Comparison of ENCODE assay signal across 11 cellular contexts in genomic region chr15:56806147-56806536, GRCh38.
DNase-seq lines count a peak whose midpoint lies in the region; ATAC-seq and TF ChIP-seq lines count a peak whose summit lies in the region.
"Had no signal": no experiment of that assay in that cellular context is flagged by ENCODE, and none has a peak within 500 bp of the region (broad histone marks: within the 10 kb centered on the region; RNA-seq: fewer than 3 reads in every experiment).

No MANE protein-coding gene starts in this region.

- H3K79me2 ChIP-seq in OCI-LY1 (ENCODE audit: insufficient read depth, low read length), result no peaks in the 10 kb centered on the region

- peaks cover 47% of the 10 kb centered on the region for H3K4me1 ChIP-seq in OCI-LY1 (ENCODE audit: insufficient read depth, low read length, severe bottlenecking)
- H3K4me1 ChIP-seq: ascending aorta had no signal

- ATAC-seq in sciatic nerve, result peak; percentile 52
- no peak for ATAC-seq in left lobe of liver
- no peak for ATAC-seq in GM18868 (IDR thresholded peaks at IDR 0.05; ENCODE audit: unreplicated experiment)

- peak overlapping the region; percentile 55 for H3K27ac ChIP-seq in OCI-LY1 (ENCODE audit: low read depth, low read length, poor library complexity, severe bottlenecking)
- H3K27ac ChIP-seq: ascending aorta had no signal

- H3K9me2 ChIP-seq in OCI-LY1 (ENCODE audit: low read depth, low read length), result no peaks in the 10 kb centered on the region

- H3K36me3 Mint-ChIP-seq in activated CD4-positive, alpha-beta T cell treated with anti-CD3 and anti-CD28 coated beads, Interleukin-2, amount 10 ng/mL, durations not matched to agents 24 days and 14 days (ENCODE audit: low read depth), result peaks cover 2% of the 10 kb centered on the region
- peaks cover 10% of the 10 kb centered on the region for H3K36me3 Mint-ChIP-seq in chondrocyte (ENCODE audit: low read depth)

- peaks cover 23% of the 10 kb centered on the region for H3K9me3 Mint-ChIP-seq in activated CD4-positive, alpha-beta T cell treated with anti-CD3 and anti-CD28 coated beads, Interleukin-2, amount 10 ng/mL, durations not matched to agents 24 days and 14 days
- H3K9me3 Mint-ChIP-seq in chondrocyte (ENCODE audit: low read depth), result peaks cover 23% of the 10 kb centered on the region

- no peak overlapping the region for H3K4me3 Mint-ChIP-seq in activated CD4-positive, alpha-beta T cell treated with anti-CD3 and anti-CD28 coated beads, Interleukin-2, amount 10 ng/mL, durations not matched to agents 24 days and 14 days
- peak overlapping the region; percentile 19 for H3K4me3 Mint-ChIP-seq in chondrocyte (ENCODE audit: unreplicated experiment)

- H4K20me1 ChIP-seq in OCI-LY1 (ENCODE audit: insufficient read depth, low read length), result no peaks in the 10 kb centered on the region

- H3K9ac ChIP-seq in OCI-LY1 (ENCODE audit: low read length), result peak overlapping the region; percentile 58

- no peaks in the 10 kb centered on the region for H3K27me3 ChIP-seq in OCI-LY1 (ENCODE audit: insufficient read depth, low read length)
- H3K27me3 ChIP-seq: ascending aorta had no signal

- H3F3A ChIP-seq in OCI-LY1 (ENCODE audit: insufficient read depth, low read length), result 0 out of 2 replicates have a peak, but pooled peaks cover 3% of the 10 kb centered on the region

- H3K27me3 Mint-ChIP-seq in activated CD4-positive, alpha-beta T cell treated with anti-CD3 and anti-CD28 coated beads, Interleukin-2, amount 10 ng/mL, durations not matched to agents 24 days and 14 days, result peaks cover 2% of the 10 kb centered on the region
- H3K27me3 Mint-ChIP-seq in chondrocyte (ENCODE audit: low read depth), result no peaks in the 10 kb centered on the region

- intact Hi-C loops in activated CD4-positive, alpha-beta T cell treated with anti-CD3 and anti-CD28 coated beads, Interleukin-2, amount 10 ng/mL, durations not matched to agents 24 days and 14 days (cut with micrococcal nuclease), result no loop called here
- intact Hi-C loops in sciatic nerve (cut with DNase I), result no loop called here

- TF ChIP-seq CTCF in OCI-LY1 (IDR thresholded peaks at IDR 0.05; ENCODE audit: low read length) (no peak), chondrocyte (IDR thresholded peaks at IDR 0.05) (no peak)

- H3K4me1 Mint-ChIP-seq in activated CD4-positive, alpha-beta T cell treated with anti-CD3 and anti-CD28 coated beads, Interleukin-2, amount 10 ng/mL, durations not matched to agents 24 days and 14 days, result peaks cover 7% of the 10 kb centered on the region
- H3K4me1 Mint-ChIP-seq in chondrocyte (ENCODE audit: low read depth), result peaks cover 32% of the 10 kb centered on the region

- peak overlapping the region; percentile 82 for H3K4me2 ChIP-seq in OCI-LY1 (ENCODE audit: low read length)

- peak overlapping the region; percentile 12 for H3K27ac Mint-ChIP-seq in activated CD4-positive, alpha-beta T cell treated with anti-CD3 and anti-CD28 coated beads, Interleukin-2, amount 10 ng/mL, durations not matched to agents 24 days and 14 days
- peak overlapping the region; percentile 88 for H3K27ac Mint-ChIP-seq in chondrocyte (ENCODE audit: unreplicated experiment)

- peak overlapping the region; percentile 54 for H3K4me3 ChIP-seq in OCI-LY1 (ENCODE audit: low read depth, low read length, poor library complexity, severe bottlenecking)
- H3K4me3 ChIP-seq: skin epidermis had no signal

- no peak for DNase-seq in activated CD4-positive, alpha-beta T cell treated with anti-CD3 and anti-CD28 coated beads, Interleukin-2, amount 10 ng/mL, durations not matched to agents 24 days and 14 days
- DNase-seq in activated CD4-positive, alpha-beta T cell treated with anti-CD3 and anti-CD28 coated beads, Interleukin-2, amount 50 U/mL, for 48 hours, result no peak
- no peak for DNase-seq in chondrocyte (ENCODE audit: low spot score)
- DNase-seq in sciatic nerve (ENCODE audit: low spot score), result no peak
- DNase-seq in NCI-H2227 treated with DMSO at 0.1 percent for 48 hours (lab: John Stamatoyannopoulos, UW), result no peak
- DNase-seq in left lobe of liver (ENCODE audit: low spot score), result no peak
- DNase-seq: NCI-H1694 had no signal

- H3K36me3 ChIP-seq in OCI-LY1 (ENCODE audit: insufficient read depth, low read length), result no peaks in the 10 kb centered on the region; the same call in 1 of the 2 replicates
- H3K36me3 ChIP-seq: ascending aorta had no signal

- H2AFZ ChIP-seq in OCI-LY1 (ENCODE audit: low read length), result peak overlapping the region; percentile 100

- peaks cover 26% of the 10 kb centered on the region for H3K9me3 ChIP-seq in OCI-LY1 (ENCODE audit: low read length)
